23 cellular contexts compared by ENCODE assay signal in genomic region chr1:73789965-73790364, GRCh38.
DNase-seq lines count a peak whose midpoint lies in the region; TF ChIP-seq lines count a peak whose summit lies in the region.
"Had no signal": no experiment of that assay in that cellular context is flagged by ENCODE, and none has a peak within 500 bp of the region (broad histone marks: within the 10 kb centered on the region; RNA-seq: fewer than 3 reads in every experiment).

No MANE protein-coding gene starts in this region.

- H3K79me2 ChIP-seq in PC-9 (ENCODE audit: low read depth): no peaks in the 10 kb centered on the region

- no peak for TF ChIP-seq RAD21 in Ishikawa (IDR thresholded peaks at IDR 0.05; ENCODE audit: low read depth)

- H3K27ac ChIP-seq in PC-9: peak overlapping the region; percentile 36
- H3K27ac ChIP-seq: A549; BLaER1 treated with 17β-estradiol and CSF1 and Interleukin-3, amounts not matched to agents 10 nM and 100 nM had no signal

- H3F3A ChIP-seq in PC-9 (ENCODE audit: insufficient read depth, low read depth): no peaks in the 10 kb centered on the region; the same call in 1 of the 2 replicates

- intact Hi-C loops in PC-9 (cut with micrococcal nuclease; ENCODE audit: unreplicated experiment): no loop called here
- intact Hi-C loops in activated CD4-positive, alpha-beta memory T cell treated with anti-CD3 and anti-CD28 coated beads for 36 hours (cut with micrococcal nuclease): no loop called here

- H3K36me3 ChIP-seq in PC-9 (ENCODE audit: low read depth): no peaks in the 10 kb centered on the region
- H3K36me3 ChIP-seq: BE2C; BLaER1 treated with 17β-estradiol and CSF1 and Interleukin-3, amounts not matched to agents 10 nM and 100 nM; HAP-1 had no signal

- DNase-seq in PC-9 (peak; percentile 30 to 66), kidney tubule cell (ENCODE audit: low spot score) (peak; percentile 83), amniotic stem cell (lab: John Stamatoyannopoulos, UW) (no peak), COLO668 (lab: John Stamatoyannopoulos, UW; ENCODE audit: unreplicated experiment) (no peak)
- no peak for DNase-seq in activated CD4-positive, alpha-beta memory T cell treated with anti-CD3 and anti-CD28 coated beads for 36 hours
- DNase-seq: 8988T; ACHN; AML-193; BE2C; Calu3; CD4-positive, alpha-beta T cell; CD8-positive, alpha-beta memory T cell; COR-L47; DMS53; DMS79 treated with DMSO at 0.1 percent for 48 hours; GF-D8; GOT3; HFFc6 had no signal

- H3K4me3 ChIP-seq in PC-9: no peak overlapping the region
- H3K4me3 ChIP-seq: A549; BLaER1 treated with 17β-estradiol and CSF1 and Interleukin-3, amounts not matched to agents 10 nM and 100 nM; HAP-1 had no signal

- H3K4me1 ChIP-seq in PC-9 (replicated peaks; ENCODE audit: insufficient read depth): peaks cover 16% of the 10 kb centered on the region
- H3K4me1 ChIP-seq: A549; BE2C; BLaER1 treated with 17β-estradiol and CSF1 and Interleukin-3, amounts not matched to agents 10 nM and 100 nM; HAP-1 had no signal

- POLR2A ChIA-PET in PC-9 (lab: Charles Lee; ENCODE audit: unreplicated experiment): interaction anchor here (0.6 kb wide), 1 partner anchor 252 kb away, joined by 4 read pairs; no protein-coding TSS in a partner anchor
- POLR2A ChIA-PET in activated CD4-positive, alpha-beta memory T cell treated with anti-CD3 and anti-CD28 coated beads for 36 hours (lab: Charles Lee): no interaction called here

- H4K20me1 ChIP-seq in PC-9 (ENCODE audit: insufficient read depth): no peaks in the 10 kb centered on the region
- H4K20me1 ChIP-seq: BLaER1 treated with 17β-estradiol and CSF1 and Interleukin-3, amounts not matched to agents 10 nM and 100 nM had no signal

- H2AFZ ChIP-seq in PC-9: no peak overlapping the region

- no peak for TF ChIP-seq EP300 in Ishikawa (IDR thresholded peaks at IDR 0.05; ENCODE audit: borderline replicate concordance)

- no peaks in the 10 kb centered on the region for H3K4me1 Mint-ChIP-seq in activated CD4-positive, alpha-beta memory T cell treated with anti-CD3 and anti-CD28 coated beads for 36 hours (ENCODE audit: low read depth)
- H3K4me1 Mint-ChIP-seq: CD14-positive monocyte; CD8-positive, alpha-beta memory T cell had no signal

- no peaks in the 10 kb centered on the region for H3K9me2 ChIP-seq in PC-9 (ENCODE audit: insufficient read depth)

- H3K9me3 Mint-ChIP-seq in activated CD4-positive, alpha-beta memory T cell treated with anti-CD3 and anti-CD28 coated beads for 36 hours: no peaks in the 10 kb centered on the region

- TF ChIP-seq CTCF in PC-9 (conservative IDR thresholded peaks at IDR 0.05): no peak

- CTCF ChIA-PET in PC-9 (lab: Charles Lee): no interaction called here
- CTCF ChIA-PET in activated CD4-positive, alpha-beta memory T cell treated with anti-CD3 and anti-CD28 coated beads for 36 hours (lab: Charles Lee): no interaction called here

- no peaks in the 10 kb centered on the region for H3K27me3 Mint-ChIP-seq in activated CD4-positive, alpha-beta memory T cell treated with anti-CD3 and anti-CD28 coated beads for 36 hours
- H3K27me3 Mint-ChIP-seq: CD4-positive, alpha-beta T cell; CD8-positive, alpha-beta memory T cell had no signal

- H3K36me3 Mint-ChIP-seq in activated CD4-positive, alpha-beta memory T cell treated with anti-CD3 and anti-CD28 coated beads for 36 hours: no peaks in the 10 kb centered on the region
- H3K36me3 Mint-ChIP-seq: CD14-positive monocyte; CD8-positive, alpha-beta memory T cell had no signal

- H3K27ac Mint-ChIP-seq in activated CD4-positive, alpha-beta memory T cell treated with anti-CD3 and anti-CD28 coated beads for 36 hours: no peak overlapping the region
- H3K27ac Mint-ChIP-seq: CD14-positive monocyte; CD4-positive, alpha-beta T cell; CD8-positive, alpha-beta memory T cell; HFFc6 had no signal

- no peaks in the 10 kb centered on the region for H3K9me3 ChIP-seq in PC-9 (ENCODE audit: insufficient read depth, low read depth)
- H3K9me3 ChIP-seq: A549; BE2C; BLaER1 treated with 17β-estradiol and CSF1 and Interleukin-3, amounts not matched to agents 10 nM and 100 nM; HAP-1 had no signal

- peak overlapping the region; percentile 15; the same call in 1 of the 2 replicates for H3K4me2 ChIP-seq in PC-9
- H3K4me2 ChIP-seq: A549; BLaER1 treated with 17β-estradiol and CSF1 and Interleukin-3, amounts not matched to agents 10 nM and 100 nM had no signal

- no peaks in the 10 kb centered on the region for H3K27me3 ChIP-seq in PC-9 (ENCODE audit: insufficient read depth, low read depth)
- H3K27me3 ChIP-seq: BE2C; BLaER1 treated with 17β-estradiol and CSF1 and Interleukin-3, amounts not matched to agents 10 nM and 100 nM had no signal

- no peak overlapping the region for H3K4me3 Mint-ChIP-seq in activated CD4-positive, alpha-beta memory T cell treated with anti-CD3 and anti-CD28 coated beads for 36 hours
- H3K4me3 Mint-ChIP-seq: CD14-positive monocyte; CD4-positive, alpha-beta T cell; CD8-positive, alpha-beta memory T cell; HFFc6 had no signal

- no TSS peak for BruUV-seq in PC-9 (replicated peaks; lab: Mats Ljungman, UMichigan)

TF ChIP-seq in Ishikawa, 13 proteins besides CTCF, POLR2A, EP300 and RAD21:
- TF ChIP-seq TAF1 (IDR thresholded peaks at IDR 0.05; ENCODE audit: low read depth): no peak
- no peak for TF ChIP-seq TEAD4 (IDR thresholded peaks at IDR 0.05)
- no peak for TF ChIP-seq FOXM1 (IDR thresholded peaks at IDR 0.05; ENCODE audit: borderline replicate concordance, low read depth)
- TF ChIP-seq TCF12 (IDR thresholded peaks at IDR 0.05; ENCODE audit: low read depth): no peak
- peak; percentile 32; the same call in 1 of the 2 replicates for TF ChIP-seq NFIC (IDR thresholded peaks at IDR 0.05)
- no peak for TF ChIP-seq ZBTB7A (IDR thresholded peaks at IDR 0.05; ENCODE audit: low read depth)
- no peak for TF ChIP-seq REST (IDR thresholded peaks at IDR 0.05; ENCODE audit: low read depth)
- no peak for TF ChIP-seq YY1 (IDR thresholded peaks at IDR 0.05; ENCODE audit: low read depth)

Comparison
In these comparisons a context has a peak if more than half of its experiments do, and no peak if none do; other contexts are left out.
1. DNase-seq: peak in PC-9 (2 of 2) and kidney tubule cell (single experiment); none in amniotic stem cell (single experiment), activated CD4-positive, alpha-beta memory T cell treated with anti-CD3 and anti-CD28 coated beads for 36 hours (single experiment) and COLO668 (single experiment).